9 cellular contexts compared by ENCODE assay signal in the genomic region with DNA sequence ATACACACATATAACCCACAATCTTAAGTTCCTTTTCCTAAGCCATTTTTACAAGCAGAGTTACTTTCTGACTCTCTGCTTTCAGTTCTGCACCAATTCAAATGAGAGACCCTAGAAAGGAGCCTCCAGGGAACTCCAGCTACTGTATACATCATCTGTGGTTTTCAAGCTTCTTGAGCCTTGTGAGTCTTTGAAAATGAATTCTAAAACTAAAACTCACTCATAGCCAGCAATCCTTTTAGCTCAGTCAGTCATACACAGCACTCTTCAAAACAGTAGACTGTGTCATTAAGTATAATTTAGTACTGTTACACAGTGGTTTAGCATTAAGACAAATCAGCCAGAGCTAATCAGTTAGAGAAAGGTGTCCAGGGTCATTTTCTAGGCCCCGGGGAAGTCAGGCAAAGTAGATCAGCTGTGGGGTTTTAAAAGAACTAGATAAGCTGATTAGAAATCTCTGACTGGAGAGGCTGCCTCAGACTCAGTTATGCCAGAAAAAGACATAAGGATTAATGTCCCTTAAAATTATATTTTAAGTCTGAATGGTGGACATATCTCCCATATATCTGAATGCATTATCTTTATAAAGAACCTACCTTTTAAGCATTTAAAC.
DNase-seq lines count a peak whose midpoint lies in the region; ATAC-seq and TF ChIP-seq lines count a peak whose summit lies in the region.
"Had no signal": no experiment of that assay in that cellular context is flagged by ENCODE, and none has a peak within 500 bp of the region (broad histone marks: within the 10 kb centered on the region; RNA-seq: fewer than 3 reads in every experiment).

No MANE protein-coding gene starts in this region.

- 0 to 20% methylated on average over 1 of the region's 1 CpG for WGBS in aorta, 2 donors

- ATAC-seq in GM21529 (IDR thresholded peaks at IDR 0.05; ENCODE audit: unreplicated experiment) (peak; percentile 72), esophagus mucosa (no peak), GM21723 (IDR thresholded peaks at IDR 0.05; ENCODE audit: unreplicated experiment) (no peak), aorta (ENCODE audit: low FRiP score) (no peak)
- ATAC-seq: right cardiac atrium had no signal

- no peak overlapping the region for H2AFZ ChIP-seq in fibroblast of lung (ENCODE audit: low read length)

- H3K4me1 ChIP-seq in BLaER1 (peaks cover 54% of the 10 kb centered on the region), fibroblast of lung (ENCODE audit: control insufficient read depth, extremely low read depth, insufficient read depth, low read length) (peaks cover 32% of the 10 kb centered on the region), aorta (ENCODE audit: control insufficient read depth in 1 of 2, insufficient read depth in 2 of 2, low read length in 2 of 2) (peaks cover 2% of the 10 kb centered on the region in 2 donors)

- H3K36me3 ChIP-seq in BLaER1 (no peaks in the 10 kb centered on the region), fibroblast of lung (ENCODE audit: control insufficient read depth, insufficient read depth, low read length) (no peaks in the 10 kb centered on the region), aorta (ENCODE audit: control insufficient read depth in 1 of 2, insufficient read depth in 2 of 2, low read length in 1 of 2) (no peaks in the 10 kb centered on the region)

- H3K9me3 ChIP-seq in BLaER1 (no peaks in the 10 kb centered on the region), fibroblast of lung (ENCODE audit: control insufficient read depth, insufficient read depth, low read depth, low read length) (no peaks in the 10 kb centered on the region), aorta (ENCODE audit: control insufficient read depth, low read length) (no peaks in the 10 kb centered on the region)

- H3K4me2 ChIP-seq in BLaER1 (peak overlapping the region; percentile 67), fibroblast of lung (ENCODE audit: extremely low read depth, insufficient read depth, low read length) (peak overlapping the region; percentile 48)

- H3K4me3 ChIP-seq in BLaER1 (no peak overlapping the region), fibroblast of lung (replicated peaks in 1 of 4; ENCODE audit: control extremely low read depth in 1 of 4, insufficient read depth in 1 of 4, low read depth in 3 of 4, low read length in 4 of 4) (no peak overlapping the region), aorta (ENCODE audit: low read length in 2 of 2) (no peak overlapping the region)

- peak; percentile 65 for DNase-seq in NCI-H1436 treated with DMSO at 0.1 percent for 48 hours (lab: John Stamatoyannopoulos, UW)
- DNase-seq in fibroblast of lung (ENCODE audit: low read depth in 2 of 2), result peak; percentile 67 to 95
- no peak for DNase-seq in inferior parietal cortex (ENCODE audit: extremely low spot score)
- no peak for DNase-seq in aorta
- DNase-seq: right cardiac atrium had no signal

- H3K27ac ChIP-seq in BLaER1, result peak overlapping the region; percentile 12; the same call in 1 of the 2 replicates
- H3K27ac ChIP-seq in fibroblast of lung (ENCODE audit: insufficient read depth, low read length), result peak overlapping the region; percentile 80
- H3K27ac ChIP-seq in aorta (ENCODE audit: low read depth in 1 of 2, low read length in 2 of 2), result no peak overlapping the region

- no peaks in the 10 kb centered on the region for H4K20me1 ChIP-seq in BLaER1
- no peaks in the 10 kb centered on the region for H4K20me1 ChIP-seq in fibroblast of lung (ENCODE audit: control insufficient read depth, extremely low read depth, insufficient read depth, low read length)

- no peaks in the 10 kb centered on the region for H3K79me2 ChIP-seq in fibroblast of lung (ENCODE audit: control insufficient read depth, insufficient read depth, low read length)

- intact Hi-C loops in aorta (cut with DNase I), result no loop called here

- H3K9ac ChIP-seq in BLaER1, result peak overlapping the region; percentile 9; the same call in 1 of the 2 replicates
- H3K9ac ChIP-seq in fibroblast of lung (ENCODE audit: insufficient read depth, low read length), result no peak overlapping the region

- no peak for TF ChIP-seq CTCF in fibroblast of lung (conservative IDR thresholded peaks at IDR 0.05 in 1 of 2, IDR thresholded peaks at IDR 0.05 in 1 of 2; ENCODE audit: low read depth in 1 of 2, low read length in 2 of 2)

- H3K27me3 ChIP-seq in BLaER1 (no peaks in the 10 kb centered on the region), fibroblast of lung (ENCODE audit: control insufficient read depth, insufficient read depth, low read length) (no peaks in the 10 kb centered on the region), aorta (ENCODE audit: control insufficient read depth in 1 of 2, insufficient read depth in 2 of 2, low read length in 1 of 2) (no peaks in the 10 kb centered on the region)

Comparison
In these comparisons a context has a peak if more than half of its experiments do, and no peak if none do; other contexts are left out.
1. H3K27ac ChIP-seq: peak in BLaER1 (single experiment) and fibroblast of lung (single experiment); none in aorta (0 of 2).
2. DNase-seq: peak in NCI-H1436 treated with DMSO at 0.1 percent for 48 hours (single experiment) and fibroblast of lung (2 of 2); none in inferior parietal cortex (single experiment) and aorta (0 of 2).